ENCODE assay signal across 23 cellular contexts in the genomic region with DNA sequence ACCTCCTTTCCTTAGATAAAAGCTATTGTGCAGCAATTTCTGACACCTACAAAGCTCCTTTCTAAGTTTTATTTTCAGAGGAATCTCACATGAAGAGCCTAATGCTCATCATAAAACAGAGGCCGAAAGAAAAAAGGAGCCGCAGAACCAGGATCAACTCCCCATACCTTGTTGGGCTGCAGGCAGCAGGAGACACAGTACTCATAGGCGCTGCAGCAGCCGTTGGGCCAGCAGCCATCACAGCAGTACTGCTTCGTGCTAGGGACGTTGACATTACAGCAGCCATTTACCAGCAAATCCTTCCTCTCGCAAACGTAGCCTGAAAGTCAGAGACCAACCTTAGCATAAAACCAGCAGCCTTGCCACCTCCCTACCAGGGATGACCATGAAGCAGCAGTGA. TPM values are rescaled to one million over a fixed set of nuclear protein-coding genes. Genes with fewer than 3 reads are reported as not detected.
A peak's percentile ranks its signal among the peaks of the same experiment; 100 is the strongest.
DNase-seq lines count a peak whose midpoint lies in the region; ATAC-seq and TF ChIP-seq lines count a peak whose summit lies in the region.
"Had no signal": no experiment of that assay in that cellular context is flagged by ENCODE, and none has a peak within 500 bp of the region (broad histone marks: within the 10 kb centered on the region; RNA-seq: fewer than 3 reads in every experiment).

No MANE protein-coding gene starts in this region.

- no peaks in the 10 kb centered on the region for H3K27me3 Mint-ChIP-seq in WTC11 (ENCODE audit: low read depth)
- no peaks in the 10 kb centered on the region for H3K27me3 Mint-ChIP-seq in activated naive CD4-positive, alpha-beta T cell treated with anti-CD3 and anti-CD28 coated beads for 36 hours (ENCODE audit: low read depth)
- H3K27me3 Mint-ChIP-seq: CD4-positive, alpha-beta memory T cell had no signal

- 91 to 94% methylated on average over 8 of the region's 8 CpGs for WGBS in aorta, 2 donors

- H3K4me1 Mint-ChIP-seq in WTC11 = peaks cover 19% of the 10 kb centered on the region
- peaks cover 14% of the 10 kb centered on the region for H3K4me1 Mint-ChIP-seq in activated naive CD4-positive, alpha-beta T cell treated with anti-CD3 and anti-CD28 coated beads for 36 hours (ENCODE audit: low read depth)

- no peak overlapping the region for H3K9ac ChIP-seq in skeletal muscle tissue (ENCODE audit: low read depth in 1 of 3, low read length in 3 of 3)
- H3K9ac ChIP-seq: BLaER1 had no signal

- CTCF ChIA-PET in HEK293 (lab: Yijun Ruan, JAX) (interaction anchor here (1.2 to 2.5 kb wide), 2 partner anchors 11 to 17 kb away, joined by 5 to 16 read pairs; no protein-coding TSS in a partner anchor), WTC11 (lab: Charles Lee) (interaction anchor here (2.0 to 2.7 kb wide), 2 partner anchors 17 to 143 kb away, joined by 5 to 8 read pairs; no protein-coding TSS in a partner anchor)
- CTCF ChIA-PET in activated naive CD4-positive, alpha-beta T cell treated with anti-CD3 and anti-CD28 coated beads for 36 hours (lab: Charles Lee) = interaction anchor here (1.0 to 3.1 kb wide), 2 partner anchors 11 to 18 kb away, joined by 4 to 15 read pairs; no protein-coding TSS in a partner anchor

- ATAC-seq in WTC11 (peak; percentile 24; the same call in 1 of the 2 replicates), aorta (ENCODE audit: low FRiP score) (no peak)
- ATAC-seq: A549, GM12878, PC-3 had no signal

- H3K4me3 Mint-ChIP-seq in WTC11 = no peak overlapping the region
- H3K4me3 Mint-ChIP-seq in activated naive CD4-positive, alpha-beta T cell treated with anti-CD3 and anti-CD28 coated beads for 36 hours = no peak overlapping the region
- H3K4me3 Mint-ChIP-seq: CD4-positive, alpha-beta memory T cell had no signal

- H3K36me3 ChIP-seq in HEK293 (ENCODE audit: control insufficient read depth in 2 of 2, insufficient read depth in 1 of 2, low read length in 2 of 2) (peaks cover 0 to 18% of the 10 kb centered on the region in 2 experiments; a peak in 1 of 3 replicates), skeletal muscle tissue (ENCODE audit: control insufficient read depth in 3 of 3, insufficient read depth in 3 of 3, low read length in 3 of 3) (peaks cover 0 to 14% (median 3%) of the 10 kb centered on the region in 3 donors), aorta (ENCODE audit: control insufficient read depth in 1 of 2, insufficient read depth in 2 of 2, low read length in 1 of 2) (peaks cover 0 to 5% of the 10 kb centered on the region in 2 donors)
- H3K36me3 ChIP-seq: MG63 had no signal

- H3K27ac ChIP-seq in HEK293 (ENCODE audit: extremely low read depth, low read depth, low read length) (peak overlapping the region; percentile 85; the same call in 1 of the 2 replicates), layer of hippocampus (ENCODE audit: low read depth, low read length) (peak overlapping the region; percentile 23), skeletal muscle tissue (ENCODE audit: low read depth, low read length) (peak overlapping the region; percentile 85), aorta (ENCODE audit: low read depth in 1 of 2, low read length in 2 of 2) (no peak overlapping the region)
- H3K27ac ChIP-seq: A549, BLaER1, RWPE1 had no signal

- no peak for TF ChIP-seq CTCF in HEK293 (tag by site-specific recombination; IDR thresholded peaks at IDR 0.05)
- TF ChIP-seq CTCF in WTC11 (IDR thresholded peaks at IDR 0.05) = no peak

- H3K27me3 ChIP-seq in layer of hippocampus (ENCODE audit: control insufficient read depth, insufficient read depth, low read length) (no peaks in the 10 kb centered on the region), skeletal muscle tissue (ENCODE audit: control insufficient read depth in 3 of 3, insufficient read depth in 3 of 3, low read length in 3 of 3) (no peaks in the 10 kb centered on the region), aorta (ENCODE audit: control insufficient read depth in 1 of 2, insufficient read depth in 2 of 2, low read length in 1 of 2) (no peaks in the 10 kb centered on the region)
- H3K27me3 ChIP-seq: BLaER1, MG63 had no signal

- peaks cover 34% of the 10 kb centered on the region for H3K4me1 ChIP-seq in HEK293 (ENCODE audit: control insufficient read depth, insufficient read depth, low read length)
- peaks cover 30 to 47% (median 32%) of the 10 kb centered on the region in 3 donors for H3K4me1 ChIP-seq in skeletal muscle tissue (ENCODE audit: control insufficient read depth in 3 of 3, insufficient read depth in 3 of 3, low read length in 3 of 3)
- no peaks in the 10 kb centered on the region for H3K4me1 ChIP-seq in aorta (ENCODE audit: control insufficient read depth in 1 of 2, insufficient read depth in 2 of 2, low read length in 2 of 2)
- H3K4me1 ChIP-seq: A549 had no signal

- DNase-seq in WTC11 (ENCODE audit: low spot score) = no peak
- DNase-seq in NCI-H2029 (lab: John Stamatoyannopoulos, UW) = no peak
- DNase-seq in RPMI8226 = no peak
- DNase-seq in aorta = no peak
- DNase-seq in activated naive CD4-positive, alpha-beta T cell treated with anti-CD3 and anti-CD28 coated beads for 36 hours = no peak
- DNase-seq: CD4-positive, alpha-beta memory T cell; DMS153; HCEC 1CT; Kasumi-1; MG63; NCI-H1048; NCI-H146; NCI-H2081; NCI-H510A treated with DMSO at 0.1 percent for 48 hours; NCI-H774; PC-3 had no signal

- no peaks in the 10 kb centered on the region for H3K9me3 ChIP-seq in HEK293 (ENCODE audit: control insufficient read depth, insufficient read depth, low read depth, low read length)
- H3K9me3 ChIP-seq in skeletal muscle tissue (ENCODE audit: control insufficient read depth in 3 of 3, low read length in 3 of 3) = no peaks in the 10 kb centered on the region
- H3K9me3 ChIP-seq in aorta (ENCODE audit: control insufficient read depth, low read length) = no peaks in the 10 kb centered on the region
- H3K9me3 ChIP-seq: A549, BLaER1, MG63 had no signal

- peaks cover 19% of the 10 kb centered on the region; the same call in 1 of the 2 replicates for H3K36me3 Mint-ChIP-seq in WTC11
- peaks cover 12% of the 10 kb centered on the region for H3K36me3 Mint-ChIP-seq in activated naive CD4-positive, alpha-beta T cell treated with anti-CD3 and anti-CD28 coated beads for 36 hours (ENCODE audit: low read depth)

- H3K9me3 Mint-ChIP-seq in WTC11 = no peaks in the 10 kb centered on the region
- H3K9me3 Mint-ChIP-seq in activated naive CD4-positive, alpha-beta T cell treated with anti-CD3 and anti-CD28 coated beads for 36 hours = no peaks in the 10 kb centered on the region
- H3K9me3 Mint-ChIP-seq: CD4-positive, alpha-beta memory T cell had no signal

- intact Hi-C loops in aorta (cut with DNase I) = no loop called here
- intact Hi-C loops in activated naive CD4-positive, alpha-beta T cell treated with anti-CD3 and anti-CD28 coated beads for 36 hours (cut with micrococcal nuclease) = no loop called here

- POLR2A ChIA-PET in HEK293 (lab: Yijun Ruan, JAX) = no interaction called here
- POLR2A ChIA-PET in WTC11 (lab: Charles Lee) = no interaction called here

- H3K4me3 ChIP-seq in HEK293 (ENCODE audit: low read depth, low read length) (no peak overlapping the region), skeletal muscle tissue (ENCODE audit: low read length in 3 of 3) (no peak overlapping the region), aorta (ENCODE audit: low read length in 2 of 2) (no peak overlapping the region)
- H3K4me3 ChIP-seq: A549, BLaER1, GM12878, MG63 had no signal

- no peak overlapping the region for H3K27ac Mint-ChIP-seq in WTC11
- no peak overlapping the region for H3K27ac Mint-ChIP-seq in activated naive CD4-positive, alpha-beta T cell treated with anti-CD3 and anti-CD28 coated beads for 36 hours

TF ChIP-seq in HEK293, 187 proteins besides CTCF, POLR2A, EP300 and RAD21 (continues in another document):
- TF ChIP-seq, protein P1, sequence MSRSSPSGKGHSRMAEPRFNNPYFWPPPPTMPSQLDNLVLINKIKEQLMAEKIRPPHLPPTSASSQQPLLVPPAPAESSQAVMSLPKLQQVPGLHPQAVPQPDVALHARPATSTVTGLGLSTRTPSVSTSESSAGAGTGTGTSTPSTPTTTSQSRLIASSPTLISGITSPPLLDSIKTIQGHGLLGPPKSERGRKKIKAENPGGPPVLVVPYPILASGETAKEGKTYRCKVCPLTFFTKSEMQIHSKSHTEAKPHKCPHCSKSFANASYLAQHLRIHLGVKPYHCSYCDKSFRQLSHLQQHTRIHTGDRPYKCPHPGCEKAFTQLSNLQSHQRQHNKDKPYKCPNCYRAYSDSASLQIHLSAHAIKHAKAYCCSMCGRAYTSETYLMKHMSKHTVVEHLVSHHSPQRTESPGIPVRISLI (tag by site-specific recombination; IDR thresholded peaks at IDR 0.05) = no peak

TF ChIP-seq in WTC11, 78 proteins besides CTCF, POLR2A, EP300 and RAD21:
- TF ChIP-seq JUN (CRISPR knock-in tag; IDR thresholded peaks at IDR 0.05) = no peak
- TF ChIP-seq, protein P2, sequence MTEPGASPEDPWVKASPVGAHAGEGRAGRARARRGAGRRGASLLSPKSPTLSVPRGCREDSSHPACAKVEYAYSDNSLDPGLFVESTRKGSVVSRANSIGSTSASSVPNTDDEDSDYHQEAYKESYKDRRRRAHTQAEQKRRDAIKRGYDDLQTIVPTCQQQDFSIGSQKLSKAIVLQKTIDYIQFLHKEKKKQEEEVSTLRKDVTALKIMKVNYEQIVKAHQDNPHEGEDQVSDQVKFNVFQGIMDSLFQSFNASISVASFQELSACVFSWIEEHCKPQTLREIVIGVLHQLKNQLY (CRISPR knock-in tag; IDR thresholded peaks at IDR 0.05) = no peak
- no peak for TF ChIP-seq SOX15 (CRISPR knock-in tag; IDR thresholded peaks at IDR 0.05)
- TF ChIP-seq ZNF671 (CRISPR knock-in tag; IDR thresholded peaks at IDR 0.05) = no peak
- no peak for TF ChIP-seq ELF4 (CRISPR knock-in tag; IDR thresholded peaks at IDR 0.05; ENCODE audit: low read depth)
- TF ChIP-seq, protein P3, sequence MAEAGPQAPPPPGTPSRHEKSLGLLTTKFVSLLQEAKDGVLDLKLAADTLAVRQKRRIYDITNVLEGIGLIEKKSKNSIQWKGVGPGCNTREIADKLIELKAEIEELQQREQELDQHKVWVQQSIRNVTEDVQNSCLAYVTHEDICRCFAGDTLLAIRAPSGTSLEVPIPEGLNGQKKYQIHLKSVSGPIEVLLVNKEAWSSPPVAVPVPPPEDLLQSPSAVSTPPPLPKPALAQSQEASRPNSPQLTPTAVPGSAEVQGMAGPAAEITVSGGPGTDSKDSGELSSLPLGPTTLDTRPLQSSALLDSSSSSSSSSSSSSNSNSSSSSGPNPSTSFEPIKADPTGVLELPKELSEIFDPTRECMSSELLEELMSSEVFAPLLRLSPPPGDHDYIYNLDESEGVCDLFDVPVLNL (CRISPR knock-in tag; IDR thresholded peaks at IDR 0.05; ENCODE audit: borderline replicate concordance, low read depth) = no peak
- TF ChIP-seq ZNF219 (CRISPR knock-in tag; IDR thresholded peaks at IDR 0.05; ENCODE audit: borderline replicate concordance) = no peak

RNA-seq across cellular contexts. Expression of a gene that starts 17.7 kb away (rescaled TPM):
- total RNA-seq in WTC11 (2021) (42.1 to 46.1 TPM (median 43.7 TPM) in 3 replicates), skeletal muscle tissue (6.3 TPM), aorta (10 to 100 TPM; 16.5 to 18.9 TPM)
- 10 to 100 TPM; 12.7 to 13.9 TPM for polyA plus RNA-seq in aorta
- 10 to 100 TPM; 14.8 to 16.9 TPM for total RNA-seq in activated naive CD4-positive, alpha-beta T cell treated with anti-CD3 and anti-CD28 coated beads for 36 hours

RNA-seq across cellular contexts. Expression of a gene that starts 18.0 kb away (rescaled TPM):
- total RNA-seq in WTC11 (2021) (27.7 to 46.8 TPM (median 41.7 TPM) in 3 replicates), skeletal muscle tissue (1.0 TPM), aorta (1 to 10 TPM; 3.0 to 3.1 TPM)
- 1 to 10 TPM; 1.6 to 1.8 TPM for polyA plus RNA-seq in aorta
- 10 to 100 TPM; 13.0 to 15.8 TPM for total RNA-seq in activated naive CD4-positive, alpha-beta T cell treated with anti-CD3 and anti-CD28 coated beads for 36 hours

Comparison
In these comparisons a context has a peak if more than half of its experiments do, and no peak if none do; other contexts are left out.
1. H3K27ac ChIP-seq: peak in HEK293 (single experiment), layer of hippocampus (single experiment) and skeletal muscle tissue (single experiment); none in aorta (0 of 2).